Comparison of ENCODE assay signal across 25 cellular contexts in the genomic region with DNA sequence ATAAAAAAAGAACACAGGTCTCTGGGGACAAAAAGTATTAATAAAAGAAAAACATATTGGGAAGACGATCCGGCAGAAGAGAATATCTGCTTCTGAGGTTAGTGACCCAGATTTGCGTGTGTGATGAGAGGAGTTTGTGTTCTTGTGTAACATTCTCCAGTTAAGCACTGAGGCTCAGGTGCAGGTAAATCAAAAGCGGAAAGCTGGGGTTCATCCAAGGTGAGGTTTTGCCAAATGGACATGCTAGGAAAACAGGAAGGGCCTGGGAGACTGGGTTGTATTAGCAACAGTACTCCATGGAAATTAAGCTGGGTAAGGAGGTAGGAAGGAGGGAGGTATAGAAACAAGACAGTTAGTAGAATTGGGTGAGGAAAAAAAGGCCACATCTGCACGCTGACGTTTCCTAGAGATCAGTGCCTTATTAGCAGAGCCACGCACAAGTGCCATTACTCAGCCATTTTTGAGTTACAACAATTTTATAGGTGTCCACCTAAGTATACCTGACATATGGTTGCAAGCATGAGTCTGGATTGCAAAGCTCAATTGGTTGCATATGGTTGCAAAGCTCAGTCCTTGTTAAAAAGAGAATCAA.
DNase-seq lines count a peak whose midpoint lies in the region; ATAC-seq and TF ChIP-seq lines count a peak whose summit lies in the region.
"Had no signal": no experiment of that assay in that cellular context is flagged by ENCODE, and none has a peak within 500 bp of the region (broad histone marks: within the 10 kb centered on the region; RNA-seq: fewer than 3 reads in every experiment).

No MANE protein-coding gene starts in this region.

- H3K9me3 ChIP-seq in WERI-Rb-1 (ENCODE audit: severe bottlenecking), result no peaks in the 10 kb centered on the region
- no peaks in the 10 kb centered on the region for H3K9me3 ChIP-seq in Caco-2
- H3K9me3 ChIP-seq: BLaER1 treated with 17β-estradiol and CSF1 and Interleukin-3, amounts not matched to agents 10 nM and 100 nM; SK-N-SH had no signal

- H3K27ac ChIP-seq in GM23338 (ENCODE audit: low read depth), result 0 out of 2 replicates have a peak overlapping the region, but pooled peaks have one; percentile 26
- no peak overlapping the region for H3K27ac ChIP-seq in WERI-Rb-1
- H3K27ac ChIP-seq: BLaER1 treated with 17β-estradiol and CSF1 and Interleukin-3, amounts not matched to agents 10 nM and 100 nM; HL-60 had no signal

- DNase-seq in activated naive CD4-positive, alpha-beta T cell (lab: John Stamatoyannopoulos, UW), result no peak
- DNase-seq in GM23338 (ENCODE audit: low spot score) (no peak), left lobe of liver (ENCODE audit: low spot score) (peak; percentile 87), WERI-Rb-1 (no peak), Caco-2 (no peak)
- DNase-seq in stimulated activated CD4-positive, alpha-beta T cell treated with anti-CD3 and anti-CD28 coated beads, Interleukin-1b, Interleukin-23, amount 100 ng/mL, for 48 hours, result no peak
- DNase-seq: 8988T; ACHN; CD4-positive, alpha-beta T cell; DMS 273 treated with DMSO at 0.1 percent for 48 hours; DMS79; EL; GF-D8; Karpas-422; NCI-H1092 treated with DMSO at 0.1 percent for 48 hours; NCI-H1436; NCI-H187; NCI-H2081 treated with DMSO at 0.1 percent for 48 hours; NCI-H524; NCI-H774; SK-N-SH had no signal

- no peaks in the 10 kb centered on the region for H3K4me1 Mint-ChIP-seq in activated naive CD4-positive, alpha-beta T cell treated with anti-CD3 and anti-CD28 coated beads, Interleukin-2, amount 50 U/mL, for 24 hours
- H3K4me1 Mint-ChIP-seq in GM23338, result peaks cover 16% of the 10 kb centered on the region; the same call in 2 of the 3 replicates
- H3K4me1 Mint-ChIP-seq in Caco-2 (ENCODE audit: low read depth, unreplicated experiment), result no peaks in the 10 kb centered on the region

- H3K27ac Mint-ChIP-seq in activated naive CD4-positive, alpha-beta T cell treated with anti-CD3 and anti-CD28 coated beads, Interleukin-2, amount 50 U/mL, for 24 hours, result peak overlapping the region; percentile 52
- H3K27ac Mint-ChIP-seq in GM23338 (peak overlapping the region; percentile 53), Caco-2 (ENCODE audit: unreplicated experiment) (no peak overlapping the region)
- H3K27ac Mint-ChIP-seq: CD4-positive, alpha-beta T cell had no signal

- no peak for ATAC-seq in GM23338
- ATAC-seq in left lobe of liver, result peak; percentile 80

- intact Hi-C loops in Caco-2 (cut with micrococcal nuclease; ENCODE audit: unreplicated experiment), result no loop called here

- H3K4me3 Mint-ChIP-seq in activated naive CD4-positive, alpha-beta T cell treated with anti-CD3 and anti-CD28 coated beads, Interleukin-2, amount 50 U/mL, for 24 hours, result no peak overlapping the region
- H3K4me3 Mint-ChIP-seq in GM23338 (no peak overlapping the region), Caco-2 (ENCODE audit: unreplicated experiment) (no peak overlapping the region)
- H3K4me3 Mint-ChIP-seq: CD4-positive, alpha-beta T cell had no signal

- TF ChIP-seq CTCF in GM23338 (conservative IDR thresholded peaks at IDR 0.05; ENCODE audit: low read depth in 2 of 2) (no peak), subcutaneous adipose tissue (IDR thresholded peaks at IDR 0.05; ENCODE audit: low read depth) (peak; percentile 86), WERI-Rb-1 (IDR thresholded peaks at IDR 0.05; ENCODE audit: low read depth, low read length) (no peak), Caco-2 (IDR thresholded peaks at IDR 0.05; ENCODE audit: insufficient read depth in 1 of 2, low read depth in 1 of 2, low read length in 1 of 2, severe bottlenecking in 1 of 2, unreplicated experiment in 1 of 2) (no peak)

- H3K36me3 ChIP-seq in GM23338 (ENCODE audit: insufficient read depth) (peaks cover 52% of the 10 kb centered on the region), WERI-Rb-1 (peaks cover 84% of the 10 kb centered on the region), Caco-2 (ENCODE audit: control insufficient read depth, insufficient read depth, low read length) (peaks cover 38% of the 10 kb centered on the region)

- CTCF ChIA-PET in Caco-2 (lab: Charles Lee), result interaction anchor here (0.7 to 4.1 kb wide), 4 partner anchors 11 to 167 kb away, joined by 3 to 21 read pairs (median 4); no protein-coding TSS in a partner anchor

- H3K4me1 ChIP-seq in GM23338 (ENCODE audit: insufficient read depth) (no peaks in the 10 kb centered on the region), Caco-2 (no peaks in the 10 kb centered on the region)

- POLR2A ChIA-PET in Caco-2 (lab: Charles Lee), result interaction anchor here (0.5 to 0.6 kb wide), 3 partner anchors 142 to 1182 kb away, joined by 3 to 9 read pairs (median 4); no protein-coding TSS in a partner anchor

- no peaks in the 10 kb centered on the region for H3K9me3 Mint-ChIP-seq in activated naive CD4-positive, alpha-beta T cell treated with anti-CD3 and anti-CD28 coated beads, Interleukin-2, amount 50 U/mL, for 24 hours
- H3K9me3 Mint-ChIP-seq in GM23338 (no peaks in the 10 kb centered on the region), Caco-2 (ENCODE audit: unreplicated experiment) (no peaks in the 10 kb centered on the region)
- H3K9me3 Mint-ChIP-seq: CD4-positive, alpha-beta T cell had no signal

- no peaks in the 10 kb centered on the region for H3K27me3 Mint-ChIP-seq in activated naive CD4-positive, alpha-beta T cell treated with anti-CD3 and anti-CD28 coated beads, Interleukin-2, amount 50 U/mL, for 24 hours
- H3K27me3 Mint-ChIP-seq in GM23338 (ENCODE audit: insufficient read depth, low read depth, poor library complexity) (peaks cover 5% of the 10 kb centered on the region), Caco-2 (ENCODE audit: insufficient read depth, unreplicated experiment) (no peaks in the 10 kb centered on the region)
- H3K27me3 Mint-ChIP-seq: CD4-positive, alpha-beta T cell had no signal

- no peak overlapping the region for H3K4me2 ChIP-seq in GM23338
- H3K4me2 ChIP-seq: SK-N-SH had no signal

- H3K4me3 ChIP-seq in GM23338 (no peak overlapping the region), WERI-Rb-1 (ENCODE audit: low read depth, low read length) (no peak overlapping the region), Caco-2 (ENCODE audit: low read depth, low read length) (no peak overlapping the region)
- H3K4me3 ChIP-seq: BLaER1 treated with 17β-estradiol and CSF1 and Interleukin-3, amounts not matched to agents 10 nM and 100 nM had no signal

- peaks cover 12% of the 10 kb centered on the region for H3K36me3 Mint-ChIP-seq in activated naive CD4-positive, alpha-beta T cell treated with anti-CD3 and anti-CD28 coated beads, Interleukin-2, amount 50 U/mL, for 24 hours
- H3K36me3 Mint-ChIP-seq in GM23338 (ENCODE audit: low read depth) (peaks cover 62% of the 10 kb centered on the region), Caco-2 (ENCODE audit: insufficient read depth, unreplicated experiment) (peaks cover 67% of the 10 kb centered on the region)

- no TSS peak for BruUV-seq in Caco-2 (replicated peaks; lab: Mats Ljungman, UMichigan)

- peaks cover 26% of the 10 kb centered on the region; the same call in 1 of the 2 replicates for H3F3A ChIP-seq in GM23338 (replicated peaks; ENCODE audit: low read depth)

- H3K9me2 ChIP-seq in GM23338 (ENCODE audit: insufficient read depth), result no peaks in the 10 kb centered on the region
- H3K9me2 ChIP-seq: SK-N-SH had no signal

- H3K79me2 ChIP-seq in GM23338 (replicated peaks; ENCODE audit: insufficient read depth), result peaks cover 61% of the 10 kb centered on the region

- H2AFZ ChIP-seq in GM23338, result no peak overlapping the region

- H3K27me3 ChIP-seq in GM23338 (ENCODE audit: insufficient read depth), result no peaks in the 10 kb centered on the region
- H3K27me3 ChIP-seq in WERI-Rb-1 (ENCODE audit: insufficient read depth, low read depth, severe bottlenecking), result no peaks in the 10 kb centered on the region
- no peaks in the 10 kb centered on the region for H3K27me3 ChIP-seq in Caco-2 (replicated peaks; ENCODE audit: control insufficient read depth, insufficient read depth, low read length)
- H3K27me3 ChIP-seq: BLaER1 treated with 17β-estradiol and CSF1 and Interleukin-3, amounts not matched to agents 10 nM and 100 nM had no signal

- no peaks in the 10 kb centered on the region; the same call in none of the 2 replicates for H4K20me1 ChIP-seq in GM23338 (replicated peaks; ENCODE audit: insufficient read depth)

TF ChIP-seq in GM23338, 12 proteins besides CTCF, POLR2A, EP300 and RAD21 (continues in another document):
- TF ChIP-seq ZNF114 (CRISPR knock-in tag; IDR thresholded peaks at IDR 0.05) (no peak), EZH2phosphoT487 (IDR thresholded peaks at IDR 0.05; ENCODE audit: unreplicated experiment) (no peak)
